19 cellular contexts compared by ENCODE assay signal in genomic region chr14:72790887-72791566, GRCh38.
A peak's percentile ranks its signal among the peaks of the same experiment; 100 is the strongest.
DNase-seq lines count a peak whose midpoint lies in the region; ATAC-seq, FAIRE-seq and TF ChIP-seq lines count a peak whose summit lies in the region.
"Had no signal": no experiment of that assay in that cellular context is flagged by ENCODE, and none has a peak within 500 bp of the region (broad histone marks: within the 10 kb centered on the region; RNA-seq: fewer than 3 reads in every experiment).

No MANE protein-coding gene starts in this region.

- peaks cover 5 to 21% of the 10 kb centered on the region in 2 donors for H3K4me1 Mint-ChIP-seq in natural killer cell treated with Interleukin-12 subunit alpha and Interleukin-12 subunit beta and Interleukin-15 and Interleukin-18, amount 100 ng/mL, for 72 hours (ENCODE audit: low read depth in 2 of 2)
- H3K4me1 Mint-ChIP-seq in natural killer cell (peaks cover 0 to 22% of the 10 kb centered on the region in 2 donors), neural crest cell (peaks cover 28% of the 10 kb centered on the region)
- H3K4me1 Mint-ChIP-seq: CD4-positive, alpha-beta memory T cell had no signal

- DNase-seq in natural killer cell treated with Interleukin-12 subunit alpha and Interleukin-12 subunit beta and Interleukin-15 and Interleukin-18, amount 100 ng/mL, for 72 hours (ENCODE audit: low spot score), result peak; percentile 58
- no peak for DNase-seq in natural killer cell
- DNase-seq in heart left ventricle, result peak in 4 of 5 donors; percentile 61 to 75 (median 69)
- DNase-seq in neural crest cell (ENCODE audit: low read depth, low spot score), result no peak
- no peak for DNase-seq in aorta
- DNase-seq in EL, result no peak
- DNase-seq in esophagus muscularis mucosa (ENCODE audit: extremely low spot score), result no peak
- DNase-seq in RCC 7860 (ENCODE audit: low spot score), result no peak
- DNase-seq: activated CD4-positive, alpha-beta T cell treated with anti-CD3 and anti-CD28 coated beads for 48 hours; activated CD8-positive, alpha-beta memory T cell treated with anti-CD3 and anti-CD28 coated beads, Interleukin-2, amount 50 U/mL, for 48 hours; activated naive CD4-positive, alpha-beta T cell treated with anti-CD3 and anti-CD28 coated beads, Interleukin-2, amount 10 ng/mL, durations not matched to agents 7 days and 5 days; CD4-positive, alpha-beta memory T cell; kidney glomerular epithelial cell; NCI-H1048; NCI-H2081 treated with DMSO at 0.1 percent for 48 hours; NCI-H510A treated with DMSO at 0.1 percent for 48 hours had no signal

- TF ChIP-seq CTCF in natural killer cell (IDR thresholded peaks at IDR 0.05) (no peak), heart left ventricle (IDR thresholded peaks at IDR 0.05) (no peak), neural crest cell (conservative IDR thresholded peaks at IDR 0.05) (no peak), esophagus muscularis mucosa (IDR thresholded peaks at IDR 0.05) (no peak)

- H3K36me3 Mint-ChIP-seq in natural killer cell treated with Interleukin-12 subunit alpha and Interleukin-12 subunit beta and Interleukin-15 and Interleukin-18, amount 100 ng/mL, for 72 hours, result no peaks in the 10 kb centered on the region
- H3K36me3 Mint-ChIP-seq in natural killer cell, result no peaks in the 10 kb centered on the region
- H3K36me3 Mint-ChIP-seq in neural crest cell (ENCODE audit: low read depth), result no peaks in the 10 kb centered on the region
- H3K36me3 Mint-ChIP-seq: activated naive CD4-positive, alpha-beta T cell treated with anti-CD3 and anti-CD28 coated beads, Interleukin-2, amount 10 ng/mL, durations not matched to agents 7 days and 5 days; CD4-positive, alpha-beta memory T cell had no signal

- TF ChIP-seq EP300 in esophagus muscularis mucosa (IDR thresholded peaks at IDR 0.05), result no peak

- H3K9me3 ChIP-seq in heart left ventricle, result no peaks in the 10 kb centered on the region
- no peaks in the 10 kb centered on the region for H3K9me3 ChIP-seq in aorta (ENCODE audit: control insufficient read depth, low read length)
- H3K9me3 ChIP-seq in esophagus muscularis mucosa, result no peaks in the 10 kb centered on the region
- H3K9me3 ChIP-seq: breast epithelium had no signal

- no peak for FAIRE-seq in RCC 7860 (lab: Jason Lieb, UNC)
- FAIRE-seq: K562 had no signal

- WGBS in heart left ventricle, 4 donors, result 48 to 62% (median 54%) methylated on average over 10 of the region's 10 CpGs
- 50 to 51% methylated on average over 10 of the region's 10 CpGs for WGBS in aorta, 2 donors
- 71% methylated on average over 10 of the region's 10 CpGs for WGBS in esophagus muscularis mucosa

- intact Hi-C loops in natural killer cell (cut with micrococcal nuclease) (no loop called here), heart left ventricle (cut with DNase I) (no loop called here), aorta (cut with DNase I) (no loop called here), esophagus muscularis mucosa (cut with DNase I) (no loop called here)

- H3K4me3 Mint-ChIP-seq in natural killer cell treated with Interleukin-12 subunit alpha and Interleukin-12 subunit beta and Interleukin-15 and Interleukin-18, amount 100 ng/mL, for 72 hours, result no peak overlapping the region
- H3K4me3 Mint-ChIP-seq in natural killer cell (no peak overlapping the region), neural crest cell (no peak overlapping the region)
- H3K4me3 Mint-ChIP-seq: activated naive CD4-positive, alpha-beta T cell treated with anti-CD3 and anti-CD28 coated beads, Interleukin-2, amount 10 ng/mL, durations not matched to agents 7 days and 5 days; CD4-positive, alpha-beta memory T cell had no signal

- H3K27me3 Mint-ChIP-seq in natural killer cell treated with Interleukin-12 subunit alpha and Interleukin-12 subunit beta and Interleukin-15 and Interleukin-18, amount 100 ng/mL, for 72 hours, result peaks cover 0 to 2% of the 10 kb centered on the region in 2 donors
- peaks cover 0 to 7% of the 10 kb centered on the region in 2 donors for H3K27me3 Mint-ChIP-seq in natural killer cell (ENCODE audit: low read depth in 2 of 2)
- no peaks in the 10 kb centered on the region for H3K27me3 Mint-ChIP-seq in neural crest cell (ENCODE audit: low read depth)

- H3K4me3 ChIP-seq in heart left ventricle (no peak overlapping the region), aorta (ENCODE audit: low read length in 2 of 2) (no peak overlapping the region), esophagus muscularis mucosa (no peak overlapping the region)
- H3K4me3 ChIP-seq: breast epithelium, K562 had no signal

- no peaks in the 10 kb centered on the region for H3K36me3 ChIP-seq in heart left ventricle
- no peaks in the 10 kb centered on the region for H3K36me3 ChIP-seq in aorta (ENCODE audit: control insufficient read depth in 1 of 2, insufficient read depth in 2 of 2, low read length in 1 of 2)
- H3K36me3 ChIP-seq in esophagus muscularis mucosa, result no peaks in the 10 kb centered on the region
- H3K36me3 ChIP-seq: breast epithelium had no signal

- no peak overlapping the region for H3K27ac Mint-ChIP-seq in natural killer cell treated with Interleukin-12 subunit alpha and Interleukin-12 subunit beta and Interleukin-15 and Interleukin-18, amount 100 ng/mL, for 72 hours
- H3K27ac Mint-ChIP-seq in natural killer cell (no peak overlapping the region), neural crest cell (ENCODE audit: unreplicated experiment) (peak overlapping the region; percentile 57)
- H3K27ac Mint-ChIP-seq: activated naive CD4-positive, alpha-beta T cell treated with anti-CD3 and anti-CD28 coated beads, Interleukin-2, amount 10 ng/mL, durations not matched to agents 7 days and 5 days; CD4-positive, alpha-beta memory T cell had no signal

- no peaks in the 10 kb centered on the region for H3K9me3 Mint-ChIP-seq in natural killer cell treated with Interleukin-12 subunit alpha and Interleukin-12 subunit beta and Interleukin-15 and Interleukin-18, amount 100 ng/mL, for 72 hours
- no peaks in the 10 kb centered on the region for H3K9me3 Mint-ChIP-seq in natural killer cell
- H3K9me3 Mint-ChIP-seq in neural crest cell, result no peaks in the 10 kb centered on the region
- H3K9me3 Mint-ChIP-seq: activated naive CD4-positive, alpha-beta T cell treated with anti-CD3 and anti-CD28 coated beads, Interleukin-2, amount 10 ng/mL, durations not matched to agents 7 days and 5 days; CD4-positive, alpha-beta memory T cell had no signal

- H3K27ac ChIP-seq in heart left ventricle, result peak overlapping the region; percentile 23 to 87 (median 77)
- no peak overlapping the region for H3K27ac ChIP-seq in aorta (ENCODE audit: low read depth in 1 of 2, low read length in 2 of 2)
- H3K27ac ChIP-seq in esophagus muscularis mucosa (replicated peaks in 1 of 4), result no peak overlapping the region
- H3K27ac ChIP-seq: breast epithelium, parathyroid adenoma had no signal

- H3K4me1 ChIP-seq in heart left ventricle (peaks cover 0 to 79% (median 31%) of the 10 kb centered on the region in 12 donors), aorta (ENCODE audit: control insufficient read depth in 1 of 2, insufficient read depth in 2 of 2, low read length in 2 of 2) (peaks cover 2 to 6% of the 10 kb centered on the region in 2 donors), esophagus muscularis mucosa (peaks cover 0 to 25% (median 11%) of the 10 kb centered on the region in 4 donors)
- H3K4me1 ChIP-seq: breast epithelium, parathyroid adenoma had no signal

- H3K27me3 ChIP-seq in heart left ventricle (no peaks in the 10 kb centered on the region), aorta (ENCODE audit: control insufficient read depth in 1 of 2, insufficient read depth in 2 of 2, low read length in 1 of 2) (no peaks in the 10 kb centered on the region), esophagus muscularis mucosa (no peaks in the 10 kb centered on the region)
- H3K27me3 ChIP-seq: breast epithelium had no signal

- TF ChIP-seq POLR2A in heart left ventricle (IDR thresholded peaks at IDR 0.05), result no peak
- no peak for TF ChIP-seq POLR2A in esophagus muscularis mucosa (IDR thresholded peaks at IDR 0.05; ENCODE audit: low read depth)

- no peak for ATAC-seq in natural killer cell treated with Interleukin-12 subunit alpha and Interleukin-12 subunit beta and Interleukin-15 and Interleukin-18, amount 100 ng/mL, for 72 hours
- no peak for ATAC-seq in natural killer cell
- ATAC-seq in heart left ventricle, result peak; percentile 72 to 81 (median 74)
- ATAC-seq in aorta (ENCODE audit: low FRiP score), result peak; percentile 5
- ATAC-seq: K562 had no signal

Comparison
In these comparisons a context has a peak if more than half of its experiments do, and no peak if none do; other contexts are left out.
1. DNase-seq: peak in natural killer cell treated with Interleukin-12 subunit alpha and Interleukin-12 subunit beta and Interleukin-15 and Interleukin-18, amount 100 ng/mL, for 72 hours (single experiment) and heart left ventricle (4 of 5); none in natural killer cell (single experiment), neural crest cell (single experiment), aorta (0 of 2), EL (single experiment), esophagus muscularis mucosa (single experiment) and RCC 7860 (single experiment).
2. ATAC-seq: peak in heart left ventricle (4 of 4) and aorta (single experiment); none in natural killer cell treated with Interleukin-12 subunit alpha and Interleukin-12 subunit beta and Interleukin-15 and Interleukin-18, amount 100 ng/mL, for 72 hours (0 of 2) and natural killer cell (0 of 3).
3. H3K27ac ChIP-seq: peak in heart left ventricle (12 of 12); none in aorta (0 of 2) and esophagus muscularis mucosa (0 of 4).